ENCODE assay signal across 23 cellular contexts in genomic region chr12:117168976-117169375, GRCh38.
"Had no signal": no experiment of that assay in that cellular context is flagged by ENCODE, and none has a peak within 500 bp of the region (broad histone marks: within the 10 kb centered on the region; RNA-seq: fewer than 3 reads in every experiment).

No MANE protein-coding gene starts in this region.

- H3K9me3 ChIP-seq: colonic mucosa, esophagus muscularis mucosa, gastroesophageal sphincter, heart left ventricle, left lung, lower lobe of right lung had no signal

- H3K27ac ChIP-seq: colonic mucosa, epithelial cell of prostate, esophagus muscularis mucosa, foreskin keratinocyte, gastroesophageal sphincter, heart left ventricle, hepatocyte, left lung, lower lobe of right lung had no signal

- H3K4me1 ChIP-seq: colonic mucosa, esophagus muscularis mucosa, foreskin keratinocyte, gastroesophageal sphincter, left lung, lower lobe of right lung had no signal

- DNase-seq: colonic mucosa; cortex of kidney; effector CD8-positive, alpha-beta T cell; effector memory CD8-positive, alpha-beta T cell; endodermal cell; erythroblast; foreskin keratinocyte; heart left ventricle; hypothalamus; immature natural killer cell; islet precursor cell; kidney; kidney glomerular epithelial cell; left lung; left ventricle myocardium superior; lower lobe of right lung; mesendoderm; midbrain; naive thymus-derived CD4-positive, alpha-beta T cell had no signal

- ATAC-seq: effector memory CD8-positive, alpha-beta T cell; foreskin keratinocyte; gastroesophageal sphincter; heart left ventricle; left lung; left ventricle myocardium superior; lower lobe of right lung; naive thymus-derived CD4-positive, alpha-beta T cell had no signal

- H3K4me3 ChIP-seq: colonic mucosa, esophagus muscularis mucosa, gastroesophageal sphincter, heart left ventricle, hepatocyte, left lung, lower lobe of right lung had no signal

- H3K27me3 ChIP-seq: colonic mucosa, esophagus muscularis mucosa, foreskin keratinocyte, gastroesophageal sphincter, heart left ventricle, hepatocyte, left lung had no signal
